In genomic region chr9:92807757-92808725, GRCh38 we compare ENCODE assay signal across 8 cellular contexts. TPM values are rescaled to one million over a fixed set of nuclear protein-coding genes. Genes with fewer than 3 reads are reported as not detected.
DNase-seq lines count a peak whose midpoint lies in the region; ATAC-seq and TF ChIP-seq lines count a peak whose summit lies in the region.

No MANE protein-coding gene starts in this region.

- H3K27me3 Mint-ChIP-seq in CD8-positive, alpha-beta T cell (ENCODE audit: low read depth) = peaks cover 37% of the 10 kb centered on the region
- peaks cover 53% of the 10 kb centered on the region for H3K27me3 Mint-ChIP-seq in activated T-cell treated with anti-CD3 and anti-CD28 coated beads, Interleukin-2, amount 50 U/mL, for 72 hours (ENCODE audit: low read depth)

- H3K27ac Mint-ChIP-seq in CD8-positive, alpha-beta T cell = no peak overlapping the region
- no peak overlapping the region for H3K27ac Mint-ChIP-seq in activated T-cell treated with anti-CD3 and anti-CD28 coated beads, Interleukin-2, amount 50 U/mL, for 72 hours

- H3K27ac ChIP-seq in CD8-positive, alpha-beta T cell (ENCODE audit: low read depth, low read length) = no peak overlapping the region
- H3K27ac ChIP-seq in right lobe of liver = no peak overlapping the region

- no peak for TF ChIP-seq CTCF in CD8-positive, alpha-beta T cell (IDR thresholded peaks at IDR 0.05)
- TF ChIP-seq CTCF in right lobe of liver (IDR thresholded peaks at IDR 0.05) = no peak

- H3K4me3 Mint-ChIP-seq in CD8-positive, alpha-beta T cell = peak overlapping the region; percentile 85
- H3K4me3 Mint-ChIP-seq in activated T-cell treated with anti-CD3 and anti-CD28 coated beads, Interleukin-2, amount 50 U/mL, for 72 hours = peak overlapping the region; percentile 89 to 96

- H3K9me3 ChIP-seq in CD8-positive, alpha-beta T cell (ENCODE audit: low read length) = no peaks in the 10 kb centered on the region
- no peaks in the 10 kb centered on the region for H3K9me3 ChIP-seq in right lobe of liver

- H3K4me3 ChIP-seq in CD8-positive, alpha-beta T cell (ENCODE audit: low read depth, low read length) = peak overlapping the region; percentile 59
- no peak overlapping the region for H3K4me3 ChIP-seq in right lobe of liver

- H3K36me3 Mint-ChIP-seq in CD8-positive, alpha-beta T cell = no peaks in the 10 kb centered on the region
- no peaks in the 10 kb centered on the region for H3K36me3 Mint-ChIP-seq in activated T-cell treated with anti-CD3 and anti-CD28 coated beads, Interleukin-2, amount 50 U/mL, for 72 hours (ENCODE audit: insufficient read depth in 2 of 2)

- H3K4me1 ChIP-seq in CD8-positive, alpha-beta T cell (ENCODE audit: insufficient read depth, low read length) = peaks cover 23% of the 10 kb centered on the region
- H3K4me1 ChIP-seq in right lobe of liver = peaks cover 0 to 17% (median 0%) of the 10 kb centered on the region in 4 donors

- WGBS in right lobe of liver (ENCODE audit: insufficient coverage, low coverage, low lambda C conversion rate, missing lambda C conversion rate) = 2% methylated on average over 9 of the region's 76 CpGs

- no peaks in the 10 kb centered on the region for H3K36me3 ChIP-seq in CD8-positive, alpha-beta T cell (ENCODE audit: insufficient read depth, low read length)
- H3K36me3 ChIP-seq in right lobe of liver = no peaks in the 10 kb centered on the region

- ATAC-seq in CD8-positive, alpha-beta T cell = peak; percentile 39
- ATAC-seq in activated T-cell treated with anti-CD3 and anti-CD28 coated beads, Interleukin-2, amount 50 U/mL, for 72 hours (replicated peaks in 1 of 2) = peak; percentile 36 to 40
- ATAC-seq in right lobe of liver = peak; percentile 11 to 58 (median 32)
- no peak for ATAC-seq in HG02938 (IDR thresholded peaks at IDR 0.05; ENCODE audit: unreplicated experiment)

- H3K4me1 Mint-ChIP-seq in CD8-positive, alpha-beta T cell (ENCODE audit: low read depth) = peaks cover 18% of the 10 kb centered on the region
- H3K4me1 Mint-ChIP-seq in activated T-cell treated with anti-CD3 and anti-CD28 coated beads, Interleukin-2, amount 50 U/mL, for 72 hours (ENCODE audit: low read depth) = peaks cover 6% of the 10 kb centered on the region

- H3K9me3 Mint-ChIP-seq in CD8-positive, alpha-beta T cell = no peaks in the 10 kb centered on the region
- H3K9me3 Mint-ChIP-seq in activated T-cell treated with anti-CD3 and anti-CD28 coated beads, Interleukin-2, amount 50 U/mL, for 72 hours = no peaks in the 10 kb centered on the region

- DNase-seq in CD8-positive, alpha-beta T cell = peak in 5 of 7 experiments; percentile 16 to 64 (median 29)
- DNase-seq in NCI-H1092 (lab: John Stamatoyannopoulos, UW) = peak; percentile 21
- DNase-seq in activated T-cell treated with anti-CD3 and anti-CD28 coated beads, Interleukin-2, amount 50 U/mL, for 72 hours = peak; percentile 37 to 38
- DNase-seq in right lobe of liver = peak in 1 of 3 donors; percentile 36
- no peak for DNase-seq in A172 (ENCODE audit: low spot score)
- no peak for DNase-seq in NOMO-1 (lab: John Stamatoyannopoulos, UW; ENCODE audit: unreplicated experiment in 2 of 2)
- no peak for DNase-seq in EL

- POLR2A ChIA-PET in CD8-positive, alpha-beta T cell (lab: Charles Lee) = interaction anchor here (0.9 to 1.2 kb wide), 3 partner anchors 44 to 156 kb away, joined by 3 to 4 read pairs (median 3); no protein-coding TSS in a partner anchor

- TF ChIP-seq POLR2A in right lobe of liver (IDR thresholded peaks at IDR 0.05) = no peak

- H3K27me3 ChIP-seq in CD8-positive, alpha-beta T cell (ENCODE audit: insufficient read depth, low read length) = peaks cover 39% of the 10 kb centered on the region
- peaks cover 26 to 54% of the 10 kb centered on the region in 2 donors for H3K27me3 ChIP-seq in right lobe of liver

- CTCF ChIA-PET in CD8-positive, alpha-beta T cell (lab: Charles Lee) = no interaction called here

- intact Hi-C loops in CD8-positive, alpha-beta T cell (cut with DNase I, micrococcal nuclease) = loop anchor here (2.0 to 5.0 kb wide), 2 partner anchors 41 to 157 kb away; no protein-coding TSS in a partner anchor
- intact Hi-C loops in right lobe of liver (cut with DNase I) = no loop called here

RNA-seq across cellular contexts. Expression of gene BICD2, which starts 43.4 kb away (rescaled TPM):
- total RNA-seq in CD8-positive, alpha-beta T cell = 10 to 100 TPM; 15.1 to 15.6 TPM
- total RNA-seq in activated T-cell treated with anti-CD3 and anti-CD28 coated beads, Interleukin-2, amount 50 U/mL, for 72 hours = 10 to 100 TPM; 15.4 to 15.5 TPM
- total RNA-seq in right lobe of liver = 10 to 100 TPM in 3 of 6 experiments, 1 to 10 TPM in 3; 6.3 to 14.9 (median 9.8) TPM
- 29.8 and 31.7 TPM in 2 replicates for total RNA-seq in A172 (2014; rRNA removed; shearing (Covaris generic))

Comparison
In these comparisons a context has a peak if more than half of its experiments do, and no peak if none do; other contexts are left out.
1. DNase-seq: peak in CD8-positive, alpha-beta T cell (5 of 7), NCI-H1092 (single experiment) and activated T-cell treated with anti-CD3 and anti-CD28 coated beads, Interleukin-2, amount 50 U/mL, for 72 hours (2 of 2); none in A172 (single experiment), NOMO-1 (0 of 2) and EL (single experiment).
2. intact Hi-C loops: an anchor here in CD8-positive, alpha-beta T cell (2.0 to 5.0 kb wide); none called in right lobe of liver.